Comparison of ENCODE assay signal across 21 cellular contexts in genomic region chr6:50113114-50113857, GRCh38.
DNase-seq lines count a peak whose midpoint lies in the region; ATAC-seq and TF ChIP-seq lines count a peak whose summit lies in the region.
"Had no signal": no experiment of that assay in that cellular context is flagged by ENCODE, and none has a peak within 500 bp of the region (broad histone marks: within the 10 kb centered on the region; RNA-seq: fewer than 3 reads in every experiment).

No MANE protein-coding gene starts in this region.

- H3K4me3 ChIP-seq in neural cell (ENCODE audit: low read length) (no peak overlapping the region), gastrocnemius medialis (no peak overlapping the region)
- H3K4me3 ChIP-seq: Peyer's patch had no signal

- no peaks in the 10 kb centered on the region for H3K36me3 ChIP-seq in neural cell (ENCODE audit: insufficient read depth, low read length)
- no peaks in the 10 kb centered on the region for H3K36me3 ChIP-seq in gastrocnemius medialis
- H3K36me3 ChIP-seq: Peyer's patch had no signal

- H3K4me2 ChIP-seq in neural cell (ENCODE audit: low read length) = no peak overlapping the region

- H3K9me2 ChIP-seq in neural cell (ENCODE audit: insufficient read depth, low read length) = no peaks in the 10 kb centered on the region

- no peak for TF ChIP-seq RAD21 in neural cell (conservative IDR thresholded peaks at IDR 0.05)

- H2AFZ ChIP-seq in neural cell (ENCODE audit: low read depth, low read length) = no peak overlapping the region

- H3K27ac ChIP-seq in caudate nucleus (ENCODE audit: low read depth, low read length) = peak overlapping the region; percentile 45
- H3K27ac ChIP-seq in neural cell (ENCODE audit: low read length) = no peak overlapping the region
- peak overlapping the region in 1 of 4 donors; percentile 0 for H3K27ac ChIP-seq in gastrocnemius medialis
- H3K27ac ChIP-seq: C4-2B, Peyer's patch had no signal

- DNase-seq in HCEC 1CT = peak; percentile 39
- DNase-seq in caudate nucleus (lab: John Stamatoyannopoulos, UW) = peak in 10 of 61 donors; percentile 0 to 24 (median 8)
- peak in 1 of 2 donors; percentile 18 for DNase-seq in gastrocnemius medialis
- DNase-seq in HuH-7 (ENCODE audit: low spot score) = no peak
- DNase-seq in MV-4-11 (lab: John Stamatoyannopoulos, UW) = no peak
- DNase-seq in DMS53 treated with DMSO at 0.1 percent for 48 hours (lab: John Stamatoyannopoulos, UW; ENCODE audit: unreplicated experiment) = no peak
- DNase-seq: Calu3; CD8-positive, alpha-beta memory T cell; DMS153; GF-D8; KBM-7; NCI-H1105 treated with DMSO at 0.1 percent for 48 hours; NCI-H1694; NCI-H2081; NCI-H2171 treated with DMSO at 0.1 percent for 48 hours; NCI-H524 treated with DMSO at 0.1 percent for 48 hours; NCI-H82; Peyer's patch had no signal

- ATAC-seq in gastrocnemius medialis (peak; percentile 91 to 95), GM21367 (IDR thresholded peaks at IDR 0.05; ENCODE audit: unreplicated experiment) (no peak)

- H3K9ac ChIP-seq in neural cell (ENCODE audit: low read length) = no peak overlapping the region

- in situ Hi-C loops in gastrocnemius medialis (cut with MboI; ENCODE audit: low sequenced_read_pairs in 4 of 4) = no loop called here

- H3K4me1 ChIP-seq in gastrocnemius medialis = peaks cover 4 to 14% of the 10 kb centered on the region in 2 donors
- H3K4me1 ChIP-seq: Peyer's patch had no signal

- TF ChIP-seq EP300 in neural cell (conservative IDR thresholded peaks at IDR 0.05; ENCODE audit: poor library complexity, severe bottlenecking) = peak; percentile 62

- no peaks in the 10 kb centered on the region for H3K27me3 ChIP-seq in neural cell (ENCODE audit: insufficient read depth, low read depth, low read length)
- H3K27me3 ChIP-seq in gastrocnemius medialis = no peaks in the 10 kb centered on the region
- H3K27me3 ChIP-seq: Peyer's patch had no signal

- TF ChIP-seq CTCF in neural cell (IDR thresholded peaks at IDR 0.05; ENCODE audit: poor library complexity, severe bottlenecking) = no peak
- no peak for TF ChIP-seq CTCF in gastrocnemius medialis (IDR thresholded peaks at IDR 0.05 in 4 of 5, conservative IDR thresholded peaks at IDR 0.05 in 1 of 5)

- no peak for TF ChIP-seq POLR2A in gastrocnemius medialis (IDR thresholded peaks at IDR 0.05)

- H3K9me3 ChIP-seq in neural cell (ENCODE audit: low read length) = no peaks in the 10 kb centered on the region
- H3K9me3 ChIP-seq in gastrocnemius medialis = no peaks in the 10 kb centered on the region
- H3K9me3 ChIP-seq: Peyer's patch had no signal

- intact Hi-C loops in gastrocnemius medialis (cut with DNase I; ENCODE audit: low total_unique reads) = no loop called here

- H4K20me1 ChIP-seq in neural cell (ENCODE audit: insufficient read depth) = no peaks in the 10 kb centered on the region

- H3K79me2 ChIP-seq in neural cell (replicated peaks; ENCODE audit: insufficient read depth, low read length) = no peaks in the 10 kb centered on the region

- H3F3A ChIP-seq in neural cell (ENCODE audit: insufficient read depth, low read length, poor library complexity, severe bottlenecking) = no peaks in the 10 kb centered on the region

TF ChIP-seq in neural cell, 6 proteins besides CTCF, POLR2A, EP300 and RAD21:
- TF ChIP-seq SMC3 (conservative IDR thresholded peaks at IDR 0.05; ENCODE audit: poor library complexity) = no peak
- no peak for TF ChIP-seq POLR2AphosphoS5 (IDR thresholded peaks at IDR 0.05)
- no peak for TF ChIP-seq MXI1 (conservative IDR thresholded peaks at IDR 0.05; ENCODE audit: poor library complexity, severe bottlenecking)
- no peak for TF ChIP-seq REST (IDR thresholded peaks at IDR 0.05; ENCODE audit: borderline replicate concordance)
- TF ChIP-seq TAF1 (IDR thresholded peaks at IDR 0.05; ENCODE audit: low read depth) = no peak
- TF ChIP-seq EZH2 (IDR thresholded peaks at IDR 0.05; ENCODE audit: borderline replicate concordance, insufficient read depth, low read length, poor library complexity, severe bottlenecking) = no peak
